In the genomic region with DNA sequence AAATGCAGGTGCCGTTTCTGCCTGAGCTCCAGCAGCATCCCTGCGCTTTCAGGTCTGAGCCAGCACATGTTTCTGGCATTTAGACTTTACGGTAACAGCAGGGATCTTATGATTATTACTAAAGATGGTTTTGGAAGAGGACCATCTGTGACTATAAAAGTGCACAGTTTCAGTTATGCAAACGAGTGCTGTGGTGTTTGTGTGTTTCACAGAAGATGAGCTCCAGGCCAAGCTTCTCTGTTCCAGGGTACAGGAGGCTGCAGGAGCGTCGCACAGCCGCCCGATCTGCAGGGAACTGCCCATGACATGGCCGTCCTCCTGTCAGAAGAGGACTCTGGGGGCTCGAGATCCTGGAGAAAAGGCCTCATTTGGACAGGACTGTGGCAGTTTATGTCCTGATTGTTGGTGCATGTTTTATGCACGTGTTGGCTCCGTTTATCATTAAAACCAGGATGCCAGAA, we compare ENCODE assay signal across 16 cellular contexts.
DNase-seq lines count a peak whose midpoint lies in the region; TF ChIP-seq lines count a peak whose summit lies in the region.
"Had no signal": no experiment of that assay in that cellular context is flagged by ENCODE, and none has a peak within 500 bp of the region (broad histone marks: within the 10 kb centered on the region; RNA-seq: fewer than 3 reads in every experiment).

No MANE protein-coding gene starts in this region.

- no peak overlapping the region for H3K9ac ChIP-seq in mesenchymal stem cell (ENCODE audit: low read length)
- H3K9ac ChIP-seq: GM23248 had no signal

- TF ChIP-seq EP300 in suprapubic skin (IDR thresholded peaks at IDR 0.05), result no peak

- H3K9me3 ChIP-seq in mesenchymal stem cell (ENCODE audit: control insufficient read depth, low read length) (no peaks in the 10 kb centered on the region), suprapubic skin (no peaks in the 10 kb centered on the region)
- H3K9me3 ChIP-seq: body of pancreas, mucosa of descending colon had no signal

- no peak overlapping the region for H3K23ac ChIP-seq in mesenchymal stem cell (ENCODE audit: low read length in 2 of 2)

- no peak overlapping the region for H2BK12ac ChIP-seq in mesenchymal stem cell (ENCODE audit: low read length in 2 of 2)

- H3K14ac ChIP-seq in mesenchymal stem cell (ENCODE audit: low read length in 2 of 2), result no peak overlapping the region

- H2BK15ac ChIP-seq in mesenchymal stem cell (ENCODE audit: low read depth, poor library complexity, severe bottlenecking), result no peak overlapping the region

- H3K79me1 ChIP-seq in mesenchymal stem cell (replicated peaks; ENCODE audit: low read length, poor library complexity, severe bottlenecking), result peaks cover 20% of the 10 kb centered on the region

- no peak overlapping the region for H2BK5ac ChIP-seq in mesenchymal stem cell (ENCODE audit: low read depth, low read length, poor library complexity, severe bottlenecking)

- TF ChIP-seq POLR2A in suprapubic skin (IDR thresholded peaks at IDR 0.05), result no peak

- H3K4ac ChIP-seq in mesenchymal stem cell (ENCODE audit: low read depth in 1 of 2, low read length in 2 of 2), result no peak overlapping the region

- H3K27me3 ChIP-seq in mesenchymal stem cell (ENCODE audit: control insufficient read depth in 1 of 2, insufficient read depth in 1 of 2, low read length in 2 of 2) (no peaks in the 10 kb centered on the region), suprapubic skin (no peaks in the 10 kb centered on the region)
- H3K27me3 ChIP-seq: body of pancreas had no signal

- H2BK120ac ChIP-seq in mesenchymal stem cell (ENCODE audit: low read depth, low read length), result no peak overlapping the region

- H3K4me3 ChIP-seq in mesenchymal stem cell (ENCODE audit: insufficient read depth in 1 of 2, low read depth in 1 of 2, low read length in 2 of 2) (no peak overlapping the region), suprapubic skin (no peak overlapping the region)
- H3K4me3 ChIP-seq: body of pancreas, GM23248, mucosa of descending colon had no signal

- CTCF ChIA-PET in GM10248 (lab: Yijun Ruan, JAX), result interaction anchor here (1.1 to 1.6 kb wide), 2 partner anchors 9 to 15 kb away, joined by 3 to 4 read pairs; no protein-coding TSS in a partner anchor

- H3K4me1 ChIP-seq in mesenchymal stem cell (ENCODE audit: control insufficient read depth, insufficient read depth, low read depth, low read length) (peaks cover 11% of the 10 kb centered on the region), suprapubic skin (no peaks in the 10 kb centered on the region)

- WGBS in mesenchymal stem cell, result 87% methylated on average over 12 of the region's 12 CpGs
- 78% methylated on average over 8 of the region's 12 CpGs for WGBS in suprapubic skin

- TF ChIP-seq CTCF in GM10248 (IDR thresholded peaks at IDR 0.05; ENCODE audit: control extremely low read depth, extremely low read depth, low read depth, missing control alignments) (no peak), suprapubic skin (IDR thresholded peaks at IDR 0.05) (no peak)

- peak; percentile 63 for DNase-seq in GM10248 (ENCODE audit: extremely low spot score)
- peak; percentile 44 for DNase-seq in GM19240 (ENCODE audit: insufficient read length, low spot score)
- peak; percentile 44 for DNase-seq in NCI-H69 (lab: John Stamatoyannopoulos, UW)
- DNase-seq in mesenchymal stem cell, result no peak
- DNase-seq in KG1 (lab: John Stamatoyannopoulos, UW), result no peak
- no peak for DNase-seq in NOMO-1 (lab: John Stamatoyannopoulos, UW; ENCODE audit: unreplicated experiment in 2 of 2)
- DNase-seq in suprapubic skin (ENCODE audit: low spot score in 2 of 2), result no peak
- DNase-seq: activated naive CD4-positive, alpha-beta T cell; body of pancreas; DND-41; GM23248; mucosa of descending colon; NCI-H1105; NCI-H345; SW 1271; WERI-Rb-1 had no signal

- H4K8ac ChIP-seq in mesenchymal stem cell (ENCODE audit: low read length), result no peak overlapping the region

- no peak overlapping the region for H3K4me2 ChIP-seq in mesenchymal stem cell (ENCODE audit: low read length, poor library complexity, severe bottlenecking)

- H3K36me3 ChIP-seq in mesenchymal stem cell (ENCODE audit: control insufficient read depth in 1 of 2, insufficient read depth in 2 of 2, low read depth in 1 of 2, low read length in 2 of 2) (peaks cover 19 to 64% of the 10 kb centered on the region in 2 experiments), suprapubic skin (peaks cover 26% of the 10 kb centered on the region)
- H3K36me3 ChIP-seq: WERI-Rb-1 had no signal

- POLR2A ChIA-PET in GM10248 (lab: Yijun Ruan, JAX), result no interaction called here

- H2AFZ ChIP-seq in mesenchymal stem cell (ENCODE audit: low read depth, low read length), result no peak overlapping the region
- H2AFZ ChIP-seq: GM23248 had no signal

- H3K27ac ChIP-seq in mesenchymal stem cell (ENCODE audit: low read length, poor library complexity, severe bottlenecking) (peak overlapping the region; percentile 13), suprapubic skin (no peak overlapping the region)
- H3K27ac ChIP-seq: body of pancreas, GM23248, WERI-Rb-1 had no signal

- H4K91ac ChIP-seq in mesenchymal stem cell (ENCODE audit: low read length), result no peak overlapping the region

- no peak overlapping the region for H3K18ac ChIP-seq in mesenchymal stem cell (ENCODE audit: low read depth in 1 of 2, low read length in 2 of 2)

- H2AK5ac ChIP-seq in mesenchymal stem cell (ENCODE audit: low read length, severe bottlenecking), result no peak overlapping the region

Comparison
In these comparisons a context has a peak if more than half of its experiments do, and no peak if none do; other contexts are left out.
1. DNase-seq: peak in GM10248 (single experiment), GM19240 (single experiment) and NCI-H69 (single experiment); none in mesenchymal stem cell (single experiment), KG1 (single experiment), NOMO-1 (0 of 2) and suprapubic skin (0 of 2).